In genomic region chr4:132218406-132218805, GRCh38 we compare ENCODE assay signal across 1 cellular context.
TF ChIP-seq lines count a peak whose summit lies in the region.

No MANE protein-coding gene starts in this region.

TF ChIP-seq in H1, 55 proteins besides CTCF, POLR2A, EP300 and RAD21 (continued from another document):
- TF ChIP-seq BRCA1 (IDR thresholded peaks at IDR 0.05; ENCODE audit: low read depth, low read length) (no peak), POU5F1 (IDR thresholded peaks at IDR 0.05; ENCODE audit: low read depth, low read length) (no peak), BCL11A (IDR thresholded peaks at IDR 0.05; ENCODE audit: low read depth in 2 of 2, low read length in 2 of 2) (no peak), RNF2 (IDR thresholded peaks at IDR 0.05; ENCODE audit: borderline replicate concordance, low read depth, low read length, missing control alignments, poor library complexity, severe bottlenecking) (no peak), MAX (IDR thresholded peaks at IDR 0.05) (no peak)
